ENCODE assay signal across 18 cellular contexts in the genomic region with DNA sequence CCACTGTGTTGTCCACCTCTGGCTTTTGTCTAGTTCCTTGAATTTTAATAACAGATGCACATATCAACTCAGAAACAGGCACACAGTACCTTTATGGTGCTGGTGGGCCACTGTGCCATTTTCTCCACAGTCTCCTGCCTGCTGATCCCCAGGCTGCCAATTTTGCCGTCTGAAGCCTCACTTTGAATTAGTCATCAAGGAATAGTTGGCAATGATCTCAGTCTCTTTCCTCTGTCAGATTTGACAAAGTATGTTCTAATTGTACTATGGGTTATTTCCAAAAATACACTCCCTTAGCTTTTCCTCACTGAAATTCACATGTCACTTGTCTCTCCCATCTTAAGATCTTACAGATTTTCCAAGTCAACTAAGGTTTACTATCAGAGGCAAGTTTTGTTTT.
A peak's percentile ranks its signal among the peaks of the same experiment; 100 is the strongest.
DNase-seq lines count a peak whose midpoint lies in the region; ATAC-seq, FAIRE-seq and TF ChIP-seq lines count a peak whose summit lies in the region.
"Had no signal": no experiment of that assay in that cellular context is flagged by ENCODE, and none has a peak within 500 bp of the region (broad histone marks: within the 10 kb centered on the region; RNA-seq: fewer than 3 reads in every experiment).

No MANE protein-coding gene starts in this region.

- TF ChIP-seq CTCF in fibroblast of the aortic adventitia (IDR thresholded peaks at IDR 0.05; ENCODE audit: insufficient read depth, low read length) (no peak), esophagus squamous epithelium (IDR thresholded peaks at IDR 0.05) (no peak), kidney (IDR thresholded peaks at IDR 0.05; ENCODE audit: borderline replicate concordance, extremely low read depth, insufficient read depth) (no peak)

- TF ChIP-seq POLR2A in esophagus squamous epithelium (IDR thresholded peaks at IDR 0.05), result no peak

- intact Hi-C loops in esophagus squamous epithelium (cut with DNase I), result no loop called here
- intact Hi-C loops in kidney (cut with DNase I), result no loop called here

- peaks cover 10% of the 10 kb centered on the region for H3K36me3 Mint-ChIP-seq in activated naive CD8-positive, alpha-beta T cell treated with anti-CD3 and anti-CD28 coated beads, Interleukin-2, amount 50 U/mL, for 24 hours (ENCODE audit: low read depth)

- DNase-seq in ELR (ENCODE audit: low read depth) (peak; percentile 27), adipocyte (ENCODE audit: low read depth) (peak; percentile 43), fibroblast of the aortic adventitia (ENCODE audit: low read depth) (peak; percentile 87), putamen (ENCODE audit: low spot score) (peak; percentile 57), esophagus squamous epithelium (lab: John Stamatoyannopoulos, UW) (no peak), middle frontal gyrus (ENCODE audit: extremely low spot score, low spot score) (no peak), kidney (no peak)
- no peak for DNase-seq in activated naive CD8-positive, alpha-beta T cell treated with anti-CD3 and anti-CD28 coated beads, Interleukin-2, amount 50 U/mL, for 24 hours
- DNase-seq: activated CD8-positive, alpha-beta memory T cell treated with anti-CD3 and anti-CD28 coated beads, Interleukin-2, amount 50 U/mL, for 4 hours; DMS53; Kasumi-1; NCI-H1694; occipital lobe; PC-9 had no signal

- no peak overlapping the region for H3K9ac ChIP-seq in adipocyte (ENCODE audit: low read length)
- H3K9ac ChIP-seq in kidney (ENCODE audit: low read length in 2 of 2), result no peak overlapping the region
- H3K9ac ChIP-seq: BLaER1 had no signal

- no peak overlapping the region for H3K4me3 Mint-ChIP-seq in activated naive CD8-positive, alpha-beta T cell treated with anti-CD3 and anti-CD28 coated beads, Interleukin-2, amount 50 U/mL, for 24 hours
- H3K4me3 Mint-ChIP-seq: activated naive CD4-positive, alpha-beta T cell treated with anti-CD3 and anti-CD28 coated beads, Interleukin-2, amount 50 U/mL, for 24 hours had no signal

- peaks cover 2% of the 10 kb centered on the region for H3K27me3 Mint-ChIP-seq in activated naive CD8-positive, alpha-beta T cell treated with anti-CD3 and anti-CD28 coated beads, Interleukin-2, amount 50 U/mL, for 24 hours
- H3K27me3 Mint-ChIP-seq: activated naive CD4-positive, alpha-beta T cell treated with anti-CD3 and anti-CD28 coated beads, Interleukin-2, amount 50 U/mL, for 24 hours had no signal

- H3K36me3 ChIP-seq in adipocyte (ENCODE audit: control insufficient read depth, insufficient read depth, low read length, severe bottlenecking) (peaks cover 21% of the 10 kb centered on the region), esophagus squamous epithelium (peaks cover 0 to 34% (median 0%) of the 10 kb centered on the region in 3 donors), kidney (ENCODE audit: control insufficient read depth in 1 of 2, insufficient read depth in 2 of 2, low read length in 2 of 2) (peaks cover 5 to 7% of the 10 kb centered on the region in 2 donors)

- ATAC-seq in activated naive CD8-positive, alpha-beta T cell treated with anti-CD3 and anti-CD28 coated beads, Interleukin-2, amount 50 U/mL, for 24 hours, result no peak
- ATAC-seq: GM12878 had no signal

- H3K9me3 Mint-ChIP-seq in activated naive CD8-positive, alpha-beta T cell treated with anti-CD3 and anti-CD28 coated beads, Interleukin-2, amount 50 U/mL, for 24 hours, result peaks cover 7% of the 10 kb centered on the region
- H3K9me3 Mint-ChIP-seq: activated naive CD4-positive, alpha-beta T cell treated with anti-CD3 and anti-CD28 coated beads, Interleukin-2, amount 50 U/mL, for 24 hours had no signal

- no peak overlapping the region for H3K27ac Mint-ChIP-seq in activated naive CD8-positive, alpha-beta T cell treated with anti-CD3 and anti-CD28 coated beads, Interleukin-2, amount 50 U/mL, for 24 hours
- H3K27ac Mint-ChIP-seq: activated naive CD4-positive, alpha-beta T cell treated with anti-CD3 and anti-CD28 coated beads, Interleukin-2, amount 50 U/mL, for 24 hours had no signal

- H3K4me1 Mint-ChIP-seq in activated naive CD8-positive, alpha-beta T cell treated with anti-CD3 and anti-CD28 coated beads, Interleukin-2, amount 50 U/mL, for 24 hours, result peaks cover 2% of the 10 kb centered on the region

- H3K4me3 ChIP-seq in adipocyte (ENCODE audit: low read length) (no peak overlapping the region), fibroblast of the aortic adventitia (ENCODE audit: low read depth, low read length) (no peak overlapping the region), esophagus squamous epithelium (no peak overlapping the region), kidney (ENCODE audit: low read length in 2 of 2) (no peak overlapping the region)
- H3K4me3 ChIP-seq: BLaER1, GM12878, PC-9, thoracic aorta had no signal

- H3K4me1 ChIP-seq in adipocyte (ENCODE audit: control insufficient read depth, insufficient read depth, low read length) (peaks cover 18% of the 10 kb centered on the region), esophagus squamous epithelium (peaks cover under 1 to 25% (median 2%) of the 10 kb centered on the region in 3 donors), kidney (ENCODE audit: control insufficient read depth in 1 of 2, insufficient read depth in 1 of 2, low read depth in 1 of 2, low read length in 2 of 2) (peaks cover 0 to 7% of the 10 kb centered on the region in 2 donors)

- 9 to 23% methylated on average over 1 of the region's 1 CpG for WGBS in esophagus squamous epithelium, 2 donors

- H3K27ac ChIP-seq in esophagus squamous epithelium, result no peak overlapping the region
- H3K27ac ChIP-seq in kidney (ENCODE audit: low read depth in 2 of 2, low read length in 2 of 2), result no peak overlapping the region
- H3K27ac ChIP-seq: BLaER1, PC-9, thoracic aorta had no signal

- no peak for FAIRE-seq in kidney (lab: Jason Lieb, UNC)
- FAIRE-seq: GM12878 had no signal

- no peaks in the 10 kb centered on the region for H3K9me3 ChIP-seq in adipocyte (ENCODE audit: control insufficient read depth, low read length)
- no peaks in the 10 kb centered on the region for H3K9me3 ChIP-seq in esophagus squamous epithelium
- H3K9me3 ChIP-seq in kidney (ENCODE audit: control insufficient read depth in 1 of 2, low read length in 2 of 2), result no peaks in the 10 kb centered on the region
- H3K9me3 ChIP-seq: thoracic aorta had no signal

- H3K27me3 ChIP-seq in adipocyte (replicated peaks; ENCODE audit: control insufficient read depth, insufficient read depth, low read length) (no peaks in the 10 kb centered on the region), esophagus squamous epithelium (peaks cover 0 to 4% (median 0%) of the 10 kb centered on the region in 4 donors)
- H3K27me3 ChIP-seq: BLaER1 had no signal

Comparison
In these comparisons a context has a peak if more than half of its experiments do, and no peak if none do; other contexts are left out.
1. DNase-seq: peak in ELR (single experiment), adipocyte (single experiment), fibroblast of the aortic adventitia (single experiment) and putamen (single experiment); none in esophagus squamous epithelium (single experiment), activated naive CD8-positive, alpha-beta T cell treated with anti-CD3 and anti-CD28 coated beads, Interleukin-2, amount 50 U/mL, for 24 hours (single experiment), middle frontal gyrus (single experiment) and kidney (single experiment).